Comparison of ENCODE assay signal across 1 cellular context in the genomic region with DNA sequence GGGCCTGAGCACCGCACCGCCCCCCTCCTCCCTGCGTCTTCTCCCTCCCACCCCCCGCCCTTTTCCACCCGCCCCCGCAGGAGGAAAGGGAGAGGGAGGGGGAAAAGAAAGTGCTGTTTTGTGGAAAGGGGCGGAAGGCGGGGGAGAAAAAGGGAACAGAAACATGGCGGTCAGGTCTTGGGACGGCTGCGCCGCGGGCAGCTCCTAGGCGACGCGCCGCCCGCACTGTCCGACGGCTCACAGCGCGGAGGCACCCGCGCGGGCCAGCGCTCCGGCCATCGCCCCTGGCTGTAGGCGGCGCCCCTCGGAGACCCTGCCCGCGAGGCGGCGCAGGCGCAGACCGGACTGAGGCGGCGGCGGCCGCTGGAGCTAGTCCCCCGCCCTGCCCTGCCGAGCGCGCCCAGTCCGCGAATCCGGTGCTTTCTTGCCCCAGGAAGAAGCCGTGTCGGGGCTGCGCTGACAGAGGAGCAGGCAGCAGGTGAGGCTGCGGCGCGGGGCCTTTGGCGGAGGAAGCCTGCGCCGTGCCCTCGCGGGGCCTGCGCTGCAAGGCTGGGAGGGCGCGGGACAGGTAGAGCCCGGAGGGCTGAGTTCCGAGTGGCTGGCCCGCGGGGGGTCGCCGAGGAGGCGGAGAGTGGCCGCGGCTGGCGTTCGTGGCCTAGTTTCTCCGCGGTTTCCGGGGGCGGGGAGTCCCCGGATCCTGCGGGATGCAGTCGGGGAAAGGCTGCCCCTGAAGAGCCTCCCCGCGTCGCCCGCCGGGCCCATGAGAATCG.
TF ChIP-seq lines count a peak whose summit lies in the region.

Gene DENND4C, plus strand, starts transcription at position 338 of the 770 bp plus-strand sequence. CDS start 45,482 bp downstream, outside the sequence.

TF ChIP-seq in HEK293, 187 proteins besides CTCF, POLR2A, EP300 and RAD21 (continued from another document and continues in another):
- TF ChIP-seq ZNF558 (tag by site-specific recombination; IDR thresholded peaks at IDR 0.05) (no peak), ZNF146 (tag by site-specific recombination; IDR thresholded peaks at IDR 0.05) (no peak), INSM2 (tag by site-specific recombination; IDR thresholded peaks at IDR 0.05) (no peak; the same call in 1 of the 2 replicates), ZNF837 (tag by site-specific recombination; IDR thresholded peaks at IDR 0.05) (no peak), ZNF670 (tag by site-specific recombination; IDR thresholded peaks at IDR 0.05; ENCODE audit: low read depth) (no peak), ATF2 (tag by site-specific recombination; IDR thresholded peaks at IDR 0.05; ENCODE audit: low read depth) (no peak), ZBTB7A (tag by site-specific recombination; IDR thresholded peaks at IDR 0.05; ENCODE audit: low read depth) (no peak), ZNF37A (tag by site-specific recombination; IDR thresholded peaks at IDR 0.05) (no peak), ZNF792 (tag by site-specific recombination; IDR thresholded peaks at IDR 0.05) (no peak), ZBTB1 (tag by site-specific recombination; IDR thresholded peaks at IDR 0.05) (no peak), SP3 (tag by site-specific recombination; IDR thresholded peaks at IDR 0.05) (peak; percentile 48), EGR2 (tag by site-specific recombination; IDR thresholded peaks at IDR 0.05; ENCODE audit: low read depth) (peak; percentile 45; the same call in 1 of the 2 replicates), ZNF404 (tag by site-specific recombination; IDR thresholded peaks at IDR 0.05) (no peak), ZNF10 (tag by site-specific recombination; IDR thresholded peaks at IDR 0.05) (peak; percentile 62; the same call in 1 of the 2 replicates), ZNF571 (tag by site-specific recombination; IDR thresholded peaks at IDR 0.05) (no peak), ZNF391 (tag by site-specific recombination; IDR thresholded peaks at IDR 0.05; ENCODE audit: borderline replicate concordance, low read depth) (no peak), ZNF175 (tag by site-specific recombination; IDR thresholded peaks at IDR 0.05) (no peak), ZNF133 (tag by site-specific recombination; IDR thresholded peaks at IDR 0.05) (no peak), SCRT2 (tag by site-specific recombination; IDR thresholded peaks at IDR 0.05) (0 out of 2 replicates have a peak, but pooled peaks have one; percentile 35), ZNF394 (tag by site-specific recombination; IDR thresholded peaks at IDR 0.05; ENCODE audit: borderline replicate concordance) (peak; percentile 43; the same call in 1 of the 2 replicates), ZNF585B (tag by site-specific recombination; IDR thresholded peaks at IDR 0.05) (no peak), ZNF596 (tag by site-specific recombination; IDR thresholded peaks at IDR 0.05) (no peak), BCL11B (tag by site-specific recombination; IDR thresholded peaks at IDR 0.05; ENCODE audit: low read depth) (no peak), WT1 (tag by site-specific recombination; IDR thresholded peaks at IDR 0.05) (no peak), ZSCAN18 (tag by site-specific recombination; IDR thresholded peaks at IDR 0.05) (no peak), ZNF791 (tag by site-specific recombination; IDR thresholded peaks at IDR 0.05) (no peak), ZNF426 (tag by site-specific recombination; IDR thresholded peaks at IDR 0.05) (no peak), KLF7 (tag by site-specific recombination; IDR thresholded peaks at IDR 0.05; ENCODE audit: borderline replicate concordance) (no peak), ZNF184 (tag by site-specific recombination; IDR thresholded peaks at IDR 0.05) (no peak), REPIN1 (tag by site-specific recombination; IDR thresholded peaks at IDR 0.05; ENCODE audit: low read depth) (no peak), ZNF48 (tag by site-specific recombination; IDR thresholded peaks at IDR 0.05) (no peak), KLF16 (tag by site-specific recombination; IDR thresholded peaks at IDR 0.05) (peak; percentile 43; the same call in 1 of the 2 replicates), ZBTB20 (tag by site-specific recombination; IDR thresholded peaks at IDR 0.05) (peak; percentile 87), PRDM1 (tag by site-specific recombination; IDR thresholded peaks at IDR 0.05) (peak; percentile 58), ZNF514 (tag by site-specific recombination; IDR thresholded peaks at IDR 0.05) (no peak), YY2 (tag by site-specific recombination; IDR thresholded peaks at IDR 0.05) (no peak), ZNF843 (tag by site-specific recombination; IDR thresholded peaks at IDR 0.05) (no peak), ZNF157 (tag by site-specific recombination; IDR thresholded peaks at IDR 0.05) (no peak), ZNF449 (tag by site-specific recombination; IDR thresholded peaks at IDR 0.05) (peak; percentile 24; the same call in 1 of the 2 replicates), ZNF324 (tag by site-specific recombination; IDR thresholded peaks at IDR 0.05) (no peak)
- TF ChIP-seq, protein P1, sequence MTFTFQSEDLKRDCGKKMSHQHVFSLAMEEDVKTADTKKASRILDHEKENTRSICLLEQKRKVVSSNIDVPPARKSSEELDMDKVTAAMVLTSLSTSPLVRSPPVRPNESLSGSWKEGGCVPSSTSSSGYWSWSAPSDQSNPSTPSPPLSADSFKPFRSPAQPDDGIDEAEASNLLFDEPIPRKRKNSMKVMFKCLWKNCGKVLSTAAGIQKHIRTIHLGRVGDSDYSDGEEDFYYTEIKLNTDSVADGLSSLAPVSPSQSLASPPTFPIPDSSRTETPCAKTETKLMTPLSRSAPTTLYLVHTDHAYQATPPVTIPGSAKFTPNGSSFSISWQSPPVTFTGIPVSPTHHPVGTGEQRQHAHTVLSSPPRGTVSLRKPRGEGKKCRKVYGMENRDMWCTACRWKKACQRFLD (tag by site-specific recombination; IDR thresholded peaks at IDR 0.05), result no peak
- TF ChIP-seq, protein P2, sequence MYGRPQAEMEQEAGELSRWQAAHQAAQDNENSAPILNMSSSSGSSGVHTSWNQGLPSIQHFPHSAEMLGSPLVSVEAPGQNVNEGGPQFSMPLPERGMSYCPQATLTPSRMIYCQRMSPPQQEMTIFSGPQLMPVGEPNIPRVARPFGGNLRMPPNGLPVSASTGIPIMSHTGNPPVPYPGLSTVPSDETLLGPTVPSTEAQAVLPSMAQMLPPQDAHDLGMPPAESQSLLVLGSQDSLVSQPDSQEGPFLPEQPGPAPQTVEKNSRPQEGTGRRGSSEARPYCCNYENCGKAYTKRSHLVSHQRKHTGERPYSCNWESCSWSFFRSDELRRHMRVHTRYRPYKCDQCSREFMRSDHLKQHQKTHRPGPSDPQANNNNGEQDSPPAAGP (tag by site-specific recombination; IDR thresholded peaks at IDR 0.05), result peak; percentile 21; the same call in 1 of the 2 replicates
- TF ChIP-seq, protein P3, sequence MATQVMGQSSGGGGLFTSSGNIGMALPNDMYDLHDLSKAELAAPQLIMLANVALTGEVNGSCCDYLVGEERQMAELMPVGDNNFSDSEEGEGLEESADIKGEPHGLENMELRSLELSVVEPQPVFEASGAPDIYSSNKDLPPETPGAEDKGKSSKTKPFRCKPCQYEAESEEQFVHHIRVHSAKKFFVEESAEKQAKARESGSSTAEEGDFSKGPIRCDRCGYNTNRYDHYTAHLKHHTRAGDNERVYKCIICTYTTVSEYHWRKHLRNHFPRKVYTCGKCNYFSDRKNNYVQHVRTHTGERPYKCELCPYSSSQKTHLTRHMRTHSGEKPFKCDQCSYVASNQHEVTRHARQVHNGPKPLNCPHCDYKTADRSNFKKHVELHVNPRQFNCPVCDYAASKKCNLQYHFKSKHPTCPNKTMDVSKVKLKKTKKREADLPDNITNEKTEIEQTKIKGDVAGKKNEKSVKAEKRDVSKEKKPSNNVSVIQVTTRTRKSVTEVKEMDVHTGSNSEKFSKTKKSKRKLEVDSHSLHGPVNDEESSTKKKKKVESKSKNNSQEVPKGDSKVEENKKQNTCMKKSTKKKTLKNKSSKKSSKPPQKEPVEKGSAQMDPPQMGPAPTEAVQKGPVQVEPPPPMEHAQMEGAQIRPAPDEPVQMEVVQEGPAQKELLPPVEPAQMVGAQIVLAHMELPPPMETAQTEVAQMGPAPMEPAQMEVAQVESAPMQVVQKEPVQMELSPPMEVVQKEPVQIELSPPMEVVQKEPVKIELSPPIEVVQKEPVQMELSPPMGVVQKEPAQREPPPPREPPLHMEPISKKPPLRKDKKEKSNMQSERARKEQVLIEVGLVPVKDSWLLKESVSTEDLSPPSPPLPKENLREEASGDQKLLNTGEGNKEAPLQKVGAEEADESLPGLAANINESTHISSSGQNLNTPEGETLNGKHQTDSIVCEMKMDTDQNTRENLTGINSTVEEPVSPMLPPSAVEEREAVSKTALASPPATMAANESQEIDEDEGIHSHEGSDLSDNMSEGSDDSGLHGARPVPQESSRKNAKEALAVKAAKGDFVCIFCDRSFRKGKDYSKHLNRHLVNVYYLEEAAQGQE (tag by site-specific recombination; IDR thresholded peaks at IDR 0.05), result no peak
- TF ChIP-seq, protein P4, sequence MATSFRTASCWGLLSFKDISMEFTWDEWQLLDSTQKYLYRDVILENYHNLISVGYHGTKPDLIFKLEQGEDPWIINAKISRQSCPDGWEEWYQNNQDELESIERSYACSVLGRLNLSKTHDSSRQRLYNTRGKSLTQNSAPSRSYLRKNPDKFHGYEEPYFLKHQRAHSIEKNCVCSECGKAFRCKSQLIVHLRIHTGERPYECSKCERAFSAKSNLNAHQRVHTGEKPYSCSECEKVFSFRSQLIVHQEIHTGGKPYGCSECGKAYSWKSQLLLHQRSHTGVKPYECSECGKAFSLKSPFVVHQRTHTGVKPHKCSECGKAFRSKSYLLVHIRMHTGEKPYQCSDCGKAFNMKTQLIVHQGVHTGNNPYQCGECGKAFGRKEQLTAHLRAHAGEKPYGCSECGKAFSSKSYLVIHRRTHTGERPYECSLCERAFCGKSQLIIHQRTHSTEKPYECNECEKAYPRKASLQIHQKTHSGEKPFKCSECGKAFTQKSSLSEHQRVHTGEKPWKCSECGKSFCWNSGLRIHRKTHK (tag by site-specific recombination; IDR thresholded peaks at IDR 0.05), result no peak
- TF ChIP-seq, protein P5, sequence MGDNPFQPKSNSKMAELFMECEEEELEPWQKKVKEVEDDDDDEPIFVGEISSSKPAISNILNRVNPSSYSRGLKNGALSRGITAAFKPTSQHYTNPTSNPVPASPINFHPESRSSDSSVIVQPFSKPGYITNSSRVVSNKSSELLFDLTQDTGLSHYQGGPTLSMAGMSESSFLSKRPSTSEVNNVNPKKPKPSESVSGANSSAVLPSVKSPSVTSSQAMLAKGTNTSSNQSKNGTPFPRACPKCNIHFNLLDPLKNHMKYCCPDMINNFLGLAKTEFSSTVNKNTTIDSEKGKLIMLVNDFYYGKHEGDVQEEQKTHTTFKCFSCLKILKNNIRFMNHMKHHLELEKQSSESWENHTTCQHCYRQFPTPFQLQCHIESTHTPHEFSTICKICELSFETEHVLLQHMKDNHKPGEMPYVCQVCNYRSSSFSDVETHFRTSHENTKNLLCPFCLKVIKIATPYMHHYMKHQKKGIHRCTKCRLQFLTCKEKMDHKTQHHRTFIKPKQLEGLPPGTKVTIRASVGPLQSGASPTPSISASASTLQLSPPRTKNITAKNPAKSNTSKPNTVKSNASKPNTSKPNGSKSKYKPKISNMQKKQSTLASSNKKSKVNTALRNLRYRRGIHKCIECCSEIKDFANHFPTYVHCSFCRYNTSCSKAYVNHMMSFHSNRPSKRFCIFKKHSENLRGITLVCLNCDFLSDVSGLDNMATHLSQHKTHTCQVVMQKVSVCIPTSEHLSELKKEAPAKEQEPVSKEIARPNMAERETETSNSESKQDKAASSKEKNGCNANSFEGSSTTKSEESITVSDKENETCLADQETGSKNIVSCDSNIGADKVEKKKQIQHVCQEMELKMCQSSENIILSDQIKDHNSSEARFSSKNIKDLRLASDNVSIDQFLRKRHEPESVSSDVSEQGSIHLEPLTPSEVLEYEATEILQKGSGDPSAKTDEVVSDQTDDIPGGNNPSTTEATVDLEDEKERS (tag by site-specific recombination; IDR thresholded peaks at IDR 0.05), result no peak
